ENCODE assay signal across 17 cellular contexts in genomic region chr6:150195996-150196417, GRCh38. TPM values are rescaled to one million over a fixed set of nuclear protein-coding genes. Genes with fewer than 3 reads are reported as not detected.
DNase-seq lines count a peak whose midpoint lies in the region; TF ChIP-seq lines count a peak whose summit lies in the region.
"Had no signal": no experiment of that assay in that cellular context is flagged by ENCODE, and none has a peak within 500 bp of the region (broad histone marks: within the 10 kb centered on the region; RNA-seq: fewer than 3 reads in every experiment).

No MANE protein-coding gene starts in this region.

- no peak overlapping the region for H4K91ac ChIP-seq in mesenchymal stem cell (ENCODE audit: low read length)

- no peak overlapping the region for H2BK12ac ChIP-seq in mesenchymal stem cell (ENCODE audit: low read length in 2 of 2)

- H3K27ac Mint-ChIP-seq in brain = peak overlapping the region in 3 of 5 experiments; percentile 43 to 85 (median 47)
- H3K27ac Mint-ChIP-seq: activated naive CD8-positive, alpha-beta T cell treated with anti-CD3 and anti-CD28 coated beads, Interleukin-2, amount 10 ng/mL, durations not matched to agents 7 days and 5 days; endodermal cell; IgD-negative memory B cell had no signal

- H3K36me3 Mint-ChIP-seq in brain = no peaks in the 10 kb centered on the region
- H3K36me3 Mint-ChIP-seq: activated naive CD8-positive, alpha-beta T cell treated with anti-CD3 and anti-CD28 coated beads, Interleukin-2, amount 10 ng/mL, durations not matched to agents 7 days and 5 days; IgD-negative memory B cell had no signal

- H3K27me3 Mint-ChIP-seq in brain = no peaks in the 10 kb centered on the region

- H3K23ac ChIP-seq in mesenchymal stem cell (ENCODE audit: low read length in 2 of 2) = no peak overlapping the region

- no peak overlapping the region for H3K18ac ChIP-seq in mesenchymal stem cell (ENCODE audit: low read depth in 1 of 2, low read length in 2 of 2)

- H3K4me1 ChIP-seq in mesenchymal stem cell (ENCODE audit: control insufficient read depth, insufficient read depth, low read depth, low read length) = peaks cover 6% of the 10 kb centered on the region

- H3K4ac ChIP-seq in mesenchymal stem cell (ENCODE audit: low read depth in 1 of 2, low read length in 2 of 2) = no peak overlapping the region

- no peak overlapping the region for H4K8ac ChIP-seq in mesenchymal stem cell (ENCODE audit: low read length)

- peaks cover 41% of the 10 kb centered on the region for H3K4me1 Mint-ChIP-seq in brain
- H3K4me1 Mint-ChIP-seq: activated naive CD8-positive, alpha-beta T cell treated with anti-CD3 and anti-CD28 coated beads, Interleukin-2, amount 10 ng/mL, durations not matched to agents 7 days and 5 days had no signal

- no peak overlapping the region for H2AK5ac ChIP-seq in mesenchymal stem cell (ENCODE audit: low read length, severe bottlenecking)

- WGBS in mesenchymal stem cell = 0% methylated on average over 1 of the region's 2 CpGs

- H3K14ac ChIP-seq in mesenchymal stem cell (ENCODE audit: low read length in 2 of 2) = no peak overlapping the region

- H3K27me3 ChIP-seq in mesenchymal stem cell (ENCODE audit: control insufficient read depth in 1 of 2, insufficient read depth in 1 of 2, low read length in 2 of 2) = peaks cover 0 to 10% of the 10 kb centered on the region in 2 experiments
- H3K27me3 ChIP-seq: sigmoid colon had no signal

- H3K9me3 ChIP-seq in mesenchymal stem cell (ENCODE audit: control insufficient read depth, low read length) = no peaks in the 10 kb centered on the region
- H3K9me3 ChIP-seq: sigmoid colon had no signal

- no peak overlapping the region for H3K4me3 ChIP-seq in AG09309 (ENCODE audit: control insufficient read depth, low read depth, low read length)
- no peak overlapping the region for H3K4me3 ChIP-seq in mesenchymal stem cell (ENCODE audit: insufficient read depth in 1 of 2, low read depth in 1 of 2, low read length in 2 of 2)
- H3K4me3 ChIP-seq: lung, sigmoid colon had no signal

- no peak overlapping the region for H3K4me2 ChIP-seq in mesenchymal stem cell (ENCODE audit: low read length, poor library complexity, severe bottlenecking)

- H3K9ac ChIP-seq in mesenchymal stem cell (ENCODE audit: low read length) = no peak overlapping the region

- no peak overlapping the region for H3K4me3 Mint-ChIP-seq in brain
- H3K4me3 Mint-ChIP-seq: activated naive CD8-positive, alpha-beta T cell treated with anti-CD3 and anti-CD28 coated beads, Interleukin-2, amount 10 ng/mL, durations not matched to agents 7 days and 5 days; endodermal cell; IgD-negative memory B cell had no signal

- no peaks in the 10 kb centered on the region for H3K79me1 ChIP-seq in mesenchymal stem cell (replicated peaks; ENCODE audit: low read length, poor library complexity, severe bottlenecking)

- no peak overlapping the region for H2BK5ac ChIP-seq in mesenchymal stem cell (ENCODE audit: low read depth, low read length, poor library complexity, severe bottlenecking)

- H3K27ac ChIP-seq in mesenchymal stem cell (ENCODE audit: low read length, poor library complexity, severe bottlenecking) (no peak overlapping the region), caudate nucleus (ENCODE audit: low read depth, low read length) (no peak overlapping the region)
- H3K27ac ChIP-seq: sigmoid colon had no signal

- no peak overlapping the region for H2BK15ac ChIP-seq in mesenchymal stem cell (ENCODE audit: low read depth, poor library complexity, severe bottlenecking)

- TF ChIP-seq CTCF in AG09309 (IDR thresholded peaks at IDR 0.05; ENCODE audit: control insufficient read depth, insufficient read depth, low read depth, low read length, missing control alignments) = no peak
- no peak for TF ChIP-seq CTCF in brain (conservative IDR thresholded peaks at IDR 0.05)

- no peak overlapping the region for H2BK120ac ChIP-seq in mesenchymal stem cell (ENCODE audit: low read depth, low read length)

- H3K9me3 Mint-ChIP-seq in brain = peaks cover 0 to 7% (median 4%) of the 10 kb centered on the region in 5 experiments
- H3K9me3 Mint-ChIP-seq: activated naive CD8-positive, alpha-beta T cell treated with anti-CD3 and anti-CD28 coated beads, Interleukin-2, amount 10 ng/mL, durations not matched to agents 7 days and 5 days had no signal

- H3K36me3 ChIP-seq in mesenchymal stem cell (ENCODE audit: control insufficient read depth in 1 of 2, insufficient read depth in 2 of 2, low read depth in 1 of 2, low read length in 2 of 2) = no peaks in the 10 kb centered on the region
- H3K36me3 ChIP-seq: sigmoid colon had no signal

- H2AFZ ChIP-seq in mesenchymal stem cell (ENCODE audit: low read depth, low read length) = no peak overlapping the region

- DNase-seq in AG09309 (ENCODE audit: low read depth) (peak; percentile 28), NCI-H1417 (lab: John Stamatoyannopoulos, UW) (peak; percentile 44 to 89 (median 63)), mesenchymal stem cell (peak; percentile 85), NCI-H187 (lab: John Stamatoyannopoulos, UW) (no peak), caudate nucleus (lab: John Stamatoyannopoulos, UW) (no peak), Ammon's horn (ENCODE audit: low spot score) (no peak), NCI-H524 (lab: John Stamatoyannopoulos, UW) (no peak)
- DNase-seq: ACHN; activated CD4-positive, alpha-beta T cell treated with anti-CD3 and anti-CD28 coated beads, Interleukin-2, amount 50 U/mL, for 48 hours; activated naive CD8-positive, alpha-beta T cell treated with anti-CD3 and anti-CD28 coated beads, Interleukin-2, amount 10 ng/mL, durations not matched to agents 7 days and 5 days; activated T-cell treated with anti-CD3 and anti-CD28 coated beads, Interleukin-2, amount 50 U/mL, for 48 hours; endodermal cell; NCI-H1105; sigmoid colon had no signal

RNA-seq across cellular contexts. Expression of gene PPP1R14C, which starts 53.2 kb away (rescaled TPM):
- 1.8 TPM for polyA plus RNA-seq in brain (ENCODE audit: insufficient read depth, low read depth, low replicate concordance)
- polyA plus RNA-seq in mesenchymal stem cell (2013, experiment 1 of 2) = not detected
- not detected for polyA plus RNA-seq in mesenchymal stem cell (2013, experiment 2 of 2)
- polyA plus RNA-seq: IgD-negative memory B cell had no signal

Comparison
In these comparisons a context has a peak if more than half of its experiments do, and no peak if none do; other contexts are left out.
1. DNase-seq: peak in AG09309 (single experiment), NCI-H1417 (3 of 3) and mesenchymal stem cell (single experiment); none in NCI-H187 (0 of 2), caudate nucleus (0 of 61), Ammon's horn (single experiment) and NCI-H524 (0 of 2).